ENCODE assay signal across 8 cellular contexts in genomic region chr5:133754575-133755169, GRCh38.
DNase-seq lines count a peak whose midpoint lies in the region; ATAC-seq and TF ChIP-seq lines count a peak whose summit lies in the region.

No MANE protein-coding gene starts in this region.

- H3K4me1 Mint-ChIP-seq in naive B cell = peaks cover 6 to 16% (median 15%) of the 10 kb centered on the region in 3 donors

- ATAC-seq in naive B cell (ENCODE audit: low read depth in 2 of 2) = peak; percentile 49 to 60
- ATAC-seq in GM19035 (IDR thresholded peaks at IDR 0.05; ENCODE audit: unreplicated experiment) = no peak

- peak overlapping the region in 2 of 6 donors; percentile 34 to 89 for H3K27ac Mint-ChIP-seq in naive B cell

- peaks cover 0 to 7% of the 10 kb centered on the region in 2 donors for H3K36me3 Mint-ChIP-seq in naive B cell

- H3K9me3 Mint-ChIP-seq in naive B cell = peaks cover 0 to 3% (median 0%) of the 10 kb centered on the region in 7 donors

- H3K4me3 ChIP-seq in AG10803 (ENCODE audit: low read length) (no peak overlapping the region), GM12865 (ENCODE audit: low read depth, low read length) (no peak overlapping the region)

- DNase-seq in AG10803 (ENCODE audit: low read depth) (peak; percentile 21), GM12865 (ENCODE audit: low read depth) (peak; percentile 51), OCI-M1 (lab: John Stamatoyannopoulos, UW) (peak; percentile 53), dermis blood vessel endothelial cell (peak; percentile 58), naive B cell (peak; percentile 13), NCI-H1105 treated with DMSO at 0.1 percent for 48 hours (lab: John Stamatoyannopoulos, UW) (no peak), GOT3 (lab: John Stamatoyannopoulos, UW) (no peak)

- peaks cover 5 to 21% (median 19%) of the 10 kb centered on the region in 3 donors for H3K27me3 Mint-ChIP-seq in naive B cell

- peak overlapping the region in 1 of 8 donors; percentile 7 for H3K4me3 Mint-ChIP-seq in naive B cell

- peak; percentile 68 for TF ChIP-seq CTCF in AG10803 (conservative IDR thresholded peaks at IDR 0.05; ENCODE audit: low read length)
- peak; percentile 65 for TF ChIP-seq CTCF in GM12865 (IDR thresholded peaks at IDR 0.05; ENCODE audit: insufficient read depth, low read depth, low read length, missing control alignments)

Comparison
In these comparisons a context has a peak if more than half of its experiments do, and no peak if none do; other contexts are left out.
1. DNase-seq: peak in AG10803 (single experiment), GM12865 (single experiment), OCI-M1 (single experiment), dermis blood vessel endothelial cell (single experiment) and naive B cell (single experiment); none in NCI-H1105 treated with DMSO at 0.1 percent for 48 hours (single experiment) and GOT3 (single experiment).